Comparison of ENCODE assay signal across 17 cellular contexts in the genomic region with DNA sequence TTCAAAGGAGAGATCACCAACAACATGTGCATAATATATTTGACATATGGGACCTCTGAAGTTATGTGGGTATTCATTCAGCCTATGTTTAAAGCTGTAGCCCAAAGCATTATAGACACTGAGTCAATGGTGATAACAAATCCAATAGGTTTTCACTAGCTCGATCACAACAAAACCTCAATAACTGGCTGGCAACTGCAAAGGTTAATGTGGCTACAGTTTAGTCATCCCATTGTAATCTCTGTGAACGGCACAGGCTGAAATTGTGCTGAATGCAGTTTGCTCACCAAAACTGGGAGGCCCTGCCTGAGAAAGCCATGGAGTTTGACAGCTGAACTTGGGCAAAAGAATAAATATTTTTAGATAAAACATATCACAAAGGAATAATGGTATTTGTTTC.
DNase-seq lines count a peak whose midpoint lies in the region; ATAC-seq, FAIRE-seq and TF ChIP-seq lines count a peak whose summit lies in the region.
"Had no signal": no experiment of that assay in that cellular context is flagged by ENCODE, and none has a peak within 500 bp of the region (broad histone marks: within the 10 kb centered on the region; RNA-seq: fewer than 3 reads in every experiment).

No MANE protein-coding gene starts in this region.

- no peaks in the 10 kb centered on the region for H3K27me3 ChIP-seq in mammary epithelial cell (ENCODE audit: insufficient read depth, low read length)
- H3K27me3 ChIP-seq: foreskin keratinocyte, uterus had no signal

- POLR2A ChIA-PET in MCF 10A (lab: Yijun Ruan, JAX): no interaction called here

- CTCF ChIA-PET in mammary epithelial cell (lab: Charles Lee; ENCODE audit: low non-redundant PET) (no interaction called here), MCF 10A (lab: Yijun Ruan, JAX) (interaction anchor here (1.5 kb wide), 1 partner anchor 18 kb away, joined by 3 read pairs; no protein-coding TSS in a partner anchor)

- dilution Hi-C loops in mammary epithelial cell (cut with HindIII; ENCODE audit: low sequenced_read_pairs): loop anchor here (5.0 kb wide), 1 partner anchor 35 kb away; no protein-coding TSS in a partner anchor

- no peaks in the 10 kb centered on the region for H3K27me3 Mint-ChIP-seq in MCF 10A (ENCODE audit: insufficient read depth, unreplicated experiment)
- H3K27me3 Mint-ChIP-seq: central memory CD8-positive, alpha-beta T cell; effector memory CD8-positive, alpha-beta T cell had no signal

- in situ Hi-C loops in mammary epithelial cell (cut with MboI; ENCODE audit: low sequenced_read_pairs in 2 of 2): no loop called here

- H3K4me2 ChIP-seq in mammary epithelial cell (ENCODE audit: insufficient read depth, low read depth, low read length): peak overlapping the region; percentile 26

- intact Hi-C loops in mammary epithelial cell (cut with micrococcal nuclease): no loop called here
- intact Hi-C loops in MCF 10A (cut with micrococcal nuclease): no loop called here

- H3K4me1 ChIP-seq in mammary epithelial cell (ENCODE audit: insufficient read depth, low read length): peaks cover 25% of the 10 kb centered on the region
- H3K4me1 ChIP-seq: foreskin keratinocyte, uterus had no signal

- DNase-seq in mammary epithelial cell (peak; percentile 77), MCF 10A (ENCODE audit: unreplicated experiment) (no peak), RCC 7860 (ENCODE audit: low spot score) (peak; percentile 69), fibroblast of the aortic adventitia (ENCODE audit: low read depth) (peak; percentile 50), NCI-H446 (lab: John Stamatoyannopoulos, UW) (no peak), activated gamma-delta T cell (lab: John Stamatoyannopoulos, UW) (no peak)
- no peak for DNase-seq in effector CD4-positive, alpha-beta T cell
- DNase-seq: activated CD8-positive, alpha-beta memory T cell treated with anti-CD3 and anti-CD28 coated beads, Interleukin-2, amount 50 U/mL, for 4 hours; effector memory CD8-positive, alpha-beta T cell; naive B cell; NCI-H1694; NCI-H446 treated with DMSO at 0.1 percent for 48 hours; uterus had no signal

- no peaks in the 10 kb centered on the region for H3K36me3 Mint-ChIP-seq in MCF 10A (ENCODE audit: insufficient read depth, unreplicated experiment)

- H3K4me3 Mint-ChIP-seq in MCF 10A (ENCODE audit: unreplicated experiment): no peak overlapping the region
- H3K4me3 Mint-ChIP-seq: central memory CD8-positive, alpha-beta T cell; effector memory CD8-positive, alpha-beta T cell had no signal

- peak; percentile 84 for FAIRE-seq in RCC 7860 (lab: Jason Lieb, UNC)
- FAIRE-seq: D721Med had no signal

- H3K9ac ChIP-seq in mammary epithelial cell (ENCODE audit: insufficient read depth, low read length): no peak overlapping the region

- TF ChIP-seq CTCF in mammary epithelial cell (conservative IDR thresholded peaks at IDR 0.05 in 1 of 2, IDR thresholded peaks at IDR 0.05 in 1 of 2; ENCODE audit: extremely low read depth in 1 of 2, insufficient read depth in 1 of 2, low read depth in 1 of 2, low read length in 2 of 2) (no peak), MCF 10A (IDR thresholded peaks at IDR 0.05; ENCODE audit: unreplicated experiment) (no peak), fibroblast of the aortic adventitia (IDR thresholded peaks at IDR 0.05; ENCODE audit: insufficient read depth, low read length) (no peak)

- WGBS in mammary epithelial cell (ENCODE audit: low coverage, missing lambda C conversion rate): 16% methylated on average over 2 of the region's 2 CpGs

- no peak for ATAC-seq in GM18498 (IDR thresholded peaks at IDR 0.05; ENCODE audit: unreplicated experiment)
- ATAC-seq: effector memory CD8-positive, alpha-beta T cell; foreskin keratinocyte had no signal

- no peaks in the 10 kb centered on the region for H3K9me3 Mint-ChIP-seq in MCF 10A (ENCODE audit: unreplicated experiment)
- H3K9me3 Mint-ChIP-seq: central memory CD8-positive, alpha-beta T cell; effector memory CD8-positive, alpha-beta T cell had no signal

- H3K4me3 ChIP-seq in mammary epithelial cell (replicated peaks in 1 of 3; ENCODE audit: insufficient read depth in 1 of 3, low read depth in 2 of 3, low read length in 3 of 3): no peak overlapping the region
- no peak overlapping the region for H3K4me3 ChIP-seq in fibroblast of the aortic adventitia (ENCODE audit: low read depth, low read length)
- H3K4me3 ChIP-seq: uterus had no signal

- no peak overlapping the region for H3K27ac Mint-ChIP-seq in MCF 10A (ENCODE audit: low read depth, unreplicated experiment)
- H3K27ac Mint-ChIP-seq: effector memory CD8-positive, alpha-beta T cell had no signal

- no peaks in the 10 kb centered on the region for H3K36me3 ChIP-seq in mammary epithelial cell (ENCODE audit: insufficient read depth, low read length)
- H3K36me3 ChIP-seq: uterus had no signal

- BruUV-seq in mammary epithelial cell (replicated peaks; lab: Mats Ljungman, UMichigan) (no TSS peak), MCF 10A (replicated peaks; lab: Mats Ljungman, UMichigan) (no TSS peak)

- H3K27ac ChIP-seq in mammary epithelial cell (ENCODE audit: insufficient read depth, low read depth, low read length): no peak overlapping the region
- H3K27ac ChIP-seq: foreskin keratinocyte, uterus had no signal

- no peaks in the 10 kb centered on the region for H4K20me1 ChIP-seq in mammary epithelial cell (ENCODE audit: insufficient read depth, low read length)

- H3K9me3 ChIP-seq in mammary epithelial cell (replicated peaks; ENCODE audit: insufficient read depth, low read length): no peaks in the 10 kb centered on the region
- H3K9me3 ChIP-seq: uterus had no signal

- H3K79me2 ChIP-seq in mammary epithelial cell (ENCODE audit: insufficient read depth, low read length): no peaks in the 10 kb centered on the region

- no peak overlapping the region for H2AFZ ChIP-seq in mammary epithelial cell (ENCODE audit: low read depth, low read length)

- H3K4me1 Mint-ChIP-seq in MCF 10A (ENCODE audit: insufficient read depth, unreplicated experiment): no peaks in the 10 kb centered on the region

Comparison
In these comparisons a context has a peak if more than half of its experiments do, and no peak if none do; other contexts are left out.
1. DNase-seq: peak in mammary epithelial cell (single experiment), RCC 7860 (single experiment) and fibroblast of the aortic adventitia (single experiment); none in MCF 10A (single experiment), effector CD4-positive, alpha-beta T cell (single experiment), NCI-H446 (0 of 2) and activated gamma-delta T cell (single experiment).